ENCODE assay signal across 7 cellular contexts in the genomic region with DNA sequence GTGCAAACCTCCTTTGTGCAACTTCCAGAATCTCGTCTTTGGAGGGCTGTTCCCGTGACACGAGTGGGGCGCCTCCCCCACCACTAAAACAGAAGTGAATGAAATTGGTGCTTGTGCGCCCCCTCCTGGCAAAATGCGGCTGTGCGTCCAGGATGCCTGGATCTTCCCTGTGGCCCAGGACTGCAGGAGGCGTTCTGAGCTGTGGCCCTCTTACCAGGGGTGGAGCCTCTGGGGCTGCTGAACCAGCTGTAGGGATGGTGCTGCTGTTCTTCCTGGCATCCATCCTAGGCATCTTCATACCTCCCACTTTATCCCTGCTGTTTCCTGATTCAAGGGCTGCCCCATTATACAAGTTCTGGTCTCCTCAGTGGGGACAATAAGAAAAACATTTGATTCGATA.
DNase-seq lines count a peak whose midpoint lies in the region; ATAC-seq and TF ChIP-seq lines count a peak whose summit lies in the region.

No MANE protein-coding gene starts in this region.

- H3K27ac ChIP-seq in VCaP = no peak overlapping the region
- H3K27ac ChIP-seq in brain microvascular endothelial cell = peak overlapping the region; percentile 99

- H3K4me3 ChIP-seq in brain microvascular endothelial cell (ENCODE audit: low read depth, low read length) = no peak overlapping the region

- peak; percentile 94 for TF ChIP-seq CTCF in GM10266 (IDR thresholded peaks at IDR 0.05; ENCODE audit: control insufficient read depth, insufficient read depth, low read depth, missing control alignments)
- TF ChIP-seq CTCF in VCaP (conservative IDR thresholded peaks at IDR 0.05) = peak; percentile 83
- TF ChIP-seq CTCF in brain microvascular endothelial cell (IDR thresholded peaks at IDR 0.05; ENCODE audit: low read depth, low read length, missing control alignments) = peak; percentile 99

- H3K36me3 ChIP-seq in brain microvascular endothelial cell (replicated peaks) = no peaks in the 10 kb centered on the region

- no peaks in the 10 kb centered on the region for H3K27me3 ChIP-seq in brain microvascular endothelial cell (replicated peaks)

- in situ Hi-C loops in brain microvascular endothelial cell (cut with HindIII; ENCODE audit: low pct_ligation_motif_present, low sequenced_read_pairs) = loop anchor here (25.0 kb wide), 1 partner anchor 205 kb away; no protein-coding TSS in a partner anchor

- DNase-seq in GM10266 (ENCODE audit: extremely low spot score) (peak; percentile 72), NCI-H1694 treated with DMSO at 0.1 percent for 48 hours (lab: John Stamatoyannopoulos, UW) (peak; percentile 87), brain microvascular endothelial cell (peak; percentile 86), inferior parietal cortex (ENCODE audit: extremely low spot score) (peak; percentile 79)
- DNase-seq in stimulated activated CD4-positive, alpha-beta T cell treated with anti-CD3 and anti-CD28 coated beads, Interleukin-12 subunit alpha, Interleukin-12 subunit beta, amount 100 ng/mL, for 24 hours (ENCODE audit: low read depth in 2 of 2) = peak; percentile 57 to 80

- ATAC-seq in HG03135 (IDR thresholded peaks at IDR 0.05; ENCODE audit: unreplicated experiment) = no peak
